8 cellular contexts compared by ENCODE assay signal in genomic region chr19:50332264-50333038, GRCh38. TPM values are rescaled to one million over a fixed set of nuclear protein-coding genes. Genes with fewer than 3 reads are reported as not detected.
DNase-seq lines count a peak whose midpoint lies in the region; ATAC-seq and TF ChIP-seq lines count a peak whose summit lies in the region.

No MANE protein-coding gene starts in this region.

- peaks cover 85% of the 10 kb centered on the region for H3K9me3 Mint-ChIP-seq in GM23338
- peaks cover 16% of the 10 kb centered on the region for H3K9me3 Mint-ChIP-seq in nephron

- peak in 8 of 14 donors; percentile 7 to 63 (median 32) for DNase-seq in C1 segment of cervical spinal cord (lab: John Stamatoyannopoulos, UW)
- DNase-seq in GM23338 (ENCODE audit: low spot score), result peak; percentile 86
- no peak for DNase-seq in caudate nucleus (lab: John Stamatoyannopoulos, UW)
- DNase-seq in NCI-H526 treated with DMSO at 0.1 percent for 48 hours (lab: John Stamatoyannopoulos, UW), result no peak
- no peak for DNase-seq in NCI-H128 (lab: John Stamatoyannopoulos, UW; ENCODE audit: unreplicated experiment)
- DNase-seq in dermis blood vessel endothelial cell, result no peak

- H3F3A ChIP-seq in GM23338 (replicated peaks; ENCODE audit: low read depth), result peaks cover 21% of the 10 kb centered on the region

- peak overlapping the region; percentile 83; the same call in 1 of the 2 replicates for H2AFZ ChIP-seq in GM23338

- H3K36me3 Mint-ChIP-seq in GM23338 (ENCODE audit: low read depth) (peaks cover 54% of the 10 kb centered on the region), nephron (ENCODE audit: low read depth) (peaks cover 9% of the 10 kb centered on the region)

- no peak for TF ChIP-seq CTCF in GM23338 (conservative IDR thresholded peaks at IDR 0.05; ENCODE audit: low read depth in 2 of 2)
- no peak for TF ChIP-seq CTCF in nephron (IDR thresholded peaks at IDR 0.05; ENCODE audit: unreplicated experiment in 3 of 3)

- peak overlapping the region; percentile 98 for H3K4me2 ChIP-seq in GM23338

- peaks cover 2% of the 10 kb centered on the region; the same call in 1 of the 2 replicates for H4K20me1 ChIP-seq in GM23338 (replicated peaks; ENCODE audit: insufficient read depth)

- H3K27me3 ChIP-seq in GM23338 (ENCODE audit: insufficient read depth), result peaks cover 14% of the 10 kb centered on the region

- H3K4me3 Mint-ChIP-seq in GM23338, result no peak overlapping the region
- H3K4me3 Mint-ChIP-seq in nephron, result peak overlapping the region; percentile 90 to 94 (median 92)

- peak overlapping the region; percentile 88 for H3K4me3 ChIP-seq in GM23338

- H3K27ac ChIP-seq in GM23338 (ENCODE audit: low read depth) (peak overlapping the region; percentile 100), caudate nucleus (ENCODE audit: low read depth, low read length) (peak overlapping the region; percentile 96)

- H3K79me2 ChIP-seq in GM23338 (replicated peaks; ENCODE audit: insufficient read depth), result peaks cover 7% of the 10 kb centered on the region

- H3K36me3 ChIP-seq in GM23338 (ENCODE audit: insufficient read depth), result no peaks in the 10 kb centered on the region

- H3K27me3 Mint-ChIP-seq in GM23338 (ENCODE audit: insufficient read depth, low read depth, poor library complexity), result peaks cover 12% of the 10 kb centered on the region
- H3K27me3 Mint-ChIP-seq in nephron (ENCODE audit: low read depth), result peaks cover 20% of the 10 kb centered on the region

- H3K27ac Mint-ChIP-seq in GM23338, result no peak overlapping the region
- H3K27ac Mint-ChIP-seq in nephron, result peak overlapping the region; percentile 98 to 100 (median 99)

- H3K4me1 ChIP-seq in GM23338 (ENCODE audit: insufficient read depth), result peaks cover 16% of the 10 kb centered on the region

- no peaks in the 10 kb centered on the region for H3K4me1 Mint-ChIP-seq in GM23338
- H3K4me1 Mint-ChIP-seq in nephron, result peaks cover 40% of the 10 kb centered on the region

- ATAC-seq in GM23338 (no peak), GM21447 (IDR thresholded peaks at IDR 0.05; ENCODE audit: unreplicated experiment) (no peak)

- H3K9me2 ChIP-seq in GM23338 (ENCODE audit: insufficient read depth), result 0 out of 2 replicates have a peak, but pooled peaks cover 3% of the 10 kb centered on the region

TF ChIP-seq in GM23338, 12 proteins besides CTCF, POLR2A, EP300 and RAD21 (continues in another document):
- no peak for TF ChIP-seq EZH2 (IDR thresholded peaks at IDR 0.05; ENCODE audit: low read depth, unreplicated experiment)
- no peak for TF ChIP-seq ZNF462 (CRISPR knock-in tag; IDR thresholded peaks at IDR 0.05)
- TF ChIP-seq STAT1 (IDR thresholded peaks at IDR 0.05; ENCODE audit: unreplicated experiment), result no peak
- no peak for TF ChIP-seq ETS1 (IDR thresholded peaks at IDR 0.05)
- no peak for TF ChIP-seq JUNB (IDR thresholded peaks at IDR 0.05; ENCODE audit: unreplicated experiment)
- TF ChIP-seq CREB1 (CRISPR knock-in tag; IDR thresholded peaks at IDR 0.05; ENCODE audit: low read depth), result no peak
- no peak for TF ChIP-seq NANOG (IDR thresholded peaks at IDR 0.05; ENCODE audit: borderline replicate concordance)
- TF ChIP-seq ZNF114 (CRISPR knock-in tag; IDR thresholded peaks at IDR 0.05), result no peak

RNA-seq across cellular contexts. Expression of gene KCNC3, which starts 3.3 kb away (rescaled TPM):
- 2.7 and 3.4 TPM in 2 replicates for total RNA-seq in GM23338 (2014; rRNA removed; shearing (Covaris generic))
- 0.89 and 1.3 TPM in 2 replicates for polyA plus RNA-seq in GM23338 (2016; fragmentation: Nextera tagmentation; extraction: Ambion mirVana)
- 0.51 TPM in 2 replicates for total RNA-seq in dermis blood vessel endothelial cell

RNA-seq across cellular contexts. Expression of gene NAPSA, which starts 33.0 kb away (rescaled TPM):
- total RNA-seq in GM23338 (2014; rRNA removed; shearing (Covaris generic)), result 0.14 and 0.27 TPM in 2 replicates
- 0.63 and 0.99 TPM in 2 replicates for polyA plus RNA-seq in GM23338 (2016; fragmentation: Nextera tagmentation; extraction: Ambion mirVana)
- not detected in 2 replicates for total RNA-seq in dermis blood vessel endothelial cell

RNA-seq across cellular contexts. Expression of gene NR1H2, which starts 43.8 kb away (rescaled TPM):
- 54.6 and 70.2 TPM in 2 replicates for total RNA-seq in GM23338 (2014; rRNA removed; shearing (Covaris generic))
- polyA plus RNA-seq in GM23338 (2016; fragmentation: Nextera tagmentation; extraction: Ambion mirVana), result 29.8 and 32.9 TPM in 2 replicates
- 83.6 and 92.5 TPM in 2 replicates for total RNA-seq in dermis blood vessel endothelial cell

RNA-seq across cellular contexts. Expression of gene POLD1, which starts 51.7 kb away (rescaled TPM):
- 141 and 173 TPM in 2 replicates for total RNA-seq in GM23338 (2014; rRNA removed; shearing (Covaris generic))
- polyA plus RNA-seq in GM23338 (2016; fragmentation: Nextera tagmentation; extraction: Ambion mirVana), result 111 and 113 TPM in 2 replicates
- total RNA-seq in dermis blood vessel endothelial cell, result 40.8 and 77.4 TPM in 2 replicates

Comparison
In these comparisons a context has a peak if more than half of its experiments do, and no peak if none do; other contexts are left out.
1. DNase-seq: peak in C1 segment of cervical spinal cord (8 of 14) and GM23338 (single experiment); none in caudate nucleus (0 of 61), NCI-H526 treated with DMSO at 0.1 percent for 48 hours (single experiment), NCI-H128 (single experiment) and dermis blood vessel endothelial cell (single experiment).